ENCODE assay signal across 19 cellular contexts in genomic region chr19:50419022-50419579, GRCh38. TPM values are rescaled to one million over a fixed set of nuclear protein-coding genes. Genes with fewer than 3 reads are reported as not detected.
DNase-seq lines count a peak whose midpoint lies in the region; ATAC-seq, FAIRE-seq and TF ChIP-seq lines count a peak whose summit lies in the region.
"Had no signal": no experiment of that assay in that cellular context is flagged by ENCODE, and none has a peak within 500 bp of the region (broad histone marks: within the 10 kb centered on the region; RNA-seq: fewer than 3 reads in every experiment).

No MANE protein-coding gene starts in this region.

- H4K20me1 ChIP-seq in K562 (replicated peaks; ENCODE audit: control insufficient read depth, insufficient read depth, low read length): no peaks in the 10 kb centered on the region

- no peak for TF ChIP-seq RAD21 in K562 (CRISPR knock-in tag; conservative IDR thresholded peaks at IDR 0.05 in 1 of 2, IDR thresholded peaks at IDR 0.05 in 1 of 2)

- H3K4me3 ChIP-seq in K562: no peak overlapping the region

- in situ Hi-C loops in K562 (cut with MboI) (no loop called here), GM13976 (cut with MboI; ENCODE audit: low sequenced_read_pairs, unreplicated experiment) (no loop called here)

- POLR2A ChIA-PET in K562 (lab: Yijun Ruan, JAX): interaction anchor here (0.7 to 1.1 kb wide), 3 partner anchors 40 to 170 kb away, joined by 3 to 5 read pairs (median 3); no protein-coding TSS in a partner anchor

- intact Hi-C loops in K562 (cut with micrococcal nuclease): no loop called here

- no peak overlapping the region for H3K27ac ChIP-seq in K562 (ENCODE audit: extremely low read depth, low read depth, low read length)

- no peak overlapping the region for H2AFZ ChIP-seq in K562 (ENCODE audit: low read depth, low read length)

- H3K36me3 Mint-ChIP-seq in IgD-negative memory B cell: peaks cover 18% of the 10 kb centered on the region
- no peaks in the 10 kb centered on the region for H3K36me3 Mint-ChIP-seq in neural crest cell (ENCODE audit: low read depth)

- BruUV-seq in K562 (replicated peaks; lab: Mats Ljungman, UMichigan): no TSS peak

- TF ChIP-seq CTCF in K562 (IDR thresholded peaks at IDR 0.05 in 2 of 3, conservative IDR thresholded peaks at IDR 0.05 in 1 of 3; ENCODE audit: insufficient read depth in 2 of 3, low read depth in 1 of 3, low read length in 3 of 3): no peak
- TF ChIP-seq CTCF in neural crest cell (conservative IDR thresholded peaks at IDR 0.05): no peak
- TF ChIP-seq CTCF in GM13976 (IDR thresholded peaks at IDR 0.05; ENCODE audit: borderline replicate concordance, control extremely low read depth, extremely low read depth, insufficient read depth, missing control alignments): no peak

- H3K4me3 Mint-ChIP-seq in IgD-negative memory B cell: peak overlapping the region; percentile 99 to 100 (median 100)
- H3K4me3 Mint-ChIP-seq in neural crest cell: peak overlapping the region; percentile 32

- H3K79me2 ChIP-seq in K562 (ENCODE audit: control insufficient read depth, insufficient read depth, low read length): no peaks in the 10 kb centered on the region

- peak overlapping the region; percentile 96 to 100 (median 96) for H3K27ac Mint-ChIP-seq in IgD-negative memory B cell
- H3K27ac Mint-ChIP-seq in neural crest cell (ENCODE audit: unreplicated experiment): no peak overlapping the region

- no peak for ATAC-seq in K562
- ATAC-seq: naive thymus-derived CD4-positive, alpha-beta T cell; SK-N-SH treated with all-trans-retinoic acid at 6 μM for 48 hours had no signal

- H3K9me3 Mint-ChIP-seq in IgD-negative memory B cell: no peaks in the 10 kb centered on the region
- H3K9me3 Mint-ChIP-seq in neural crest cell: no peaks in the 10 kb centered on the region

- WGBS in K562 (ENCODE audit: insufficient coverage, low coverage, missing lambda C conversion rate): 47% methylated on average over 12 of the region's 14 CpGs

- no peak overlapping the region for H3K4me2 ChIP-seq in K562 (ENCODE audit: insufficient read depth, low read length)

- no peaks in the 10 kb centered on the region for H3K9me3 ChIP-seq in K562 (replicated peaks; ENCODE audit: control insufficient read depth, insufficient read depth, low read depth, low read length)
- H3K9me3 ChIP-seq: Caco-2, transverse colon had no signal

- FAIRE-seq in K562 (lab: Jason Lieb, UNC): peak; percentile 49
- FAIRE-seq: colon, small intestine had no signal

- H3K27me3 ChIP-seq in K562 (ENCODE audit: control insufficient read depth in 2 of 2, insufficient read depth in 2 of 2, low read length in 2 of 2): no peaks in the 10 kb centered on the region

- H3K27me3 Mint-ChIP-seq in IgD-negative memory B cell (no peaks in the 10 kb centered on the region), neural crest cell (ENCODE audit: low read depth) (peaks cover 34% of the 10 kb centered on the region)

- peaks cover 28% of the 10 kb centered on the region; the same call in 2 of the 3 replicates for H3K36me3 ChIP-seq in K562 (ENCODE audit: control insufficient read depth, insufficient read depth, low read length)
- H3K36me3 ChIP-seq: transverse colon had no signal

- CTCF ChIA-PET in K562 (lab: Yijun Ruan, JAX; ENCODE audit: low intra/inter-chr PET ratio): no interaction called here

- TF ChIP-seq POLR2A in K562 (conservative IDR thresholded peaks at IDR 0.05): no peak

- H3K9ac ChIP-seq in K562 (ENCODE audit: insufficient read depth in 1 of 2, low read depth in 2 of 2, low read length in 2 of 2): peak overlapping the region in 1 of 2 experiments; percentile 28; a peak in 2 of 4 replicates

- H3K4me1 ChIP-seq in K562 (replicated peaks in 1 of 2; ENCODE audit: control insufficient read depth in 2 of 2, insufficient read depth in 2 of 2, low read length in 2 of 2): peaks cover 13 to 58% of the 10 kb centered on the region in 2 experiments

- H3K9me1 ChIP-seq in K562 (ENCODE audit: control insufficient read depth, insufficient read depth, low read length): no peaks in the 10 kb centered on the region

- TF ChIP-seq EP300 in K562 (IDR thresholded peaks at IDR 0.05; ENCODE audit: low read length): no peak

- H3K4me1 Mint-ChIP-seq in IgD-negative memory B cell (peaks cover 24 to 30% (median 30%) of the 10 kb centered on the region in 3 donors), neural crest cell (peaks cover 20% of the 10 kb centered on the region)

- DNase-seq in DMS53 (lab: John Stamatoyannopoulos, UW): peak; percentile 15
- DNase-seq in DMS53 treated with DMSO at 0.1 percent for 48 hours (lab: John Stamatoyannopoulos, UW; ENCODE audit: unreplicated experiment): no peak
- no peak for DNase-seq in K562 (ENCODE audit: extremely low read depth in 1 of 4, low spot score in 3 of 4)
- DNase-seq in neural crest cell (ENCODE audit: low read depth, low spot score): no peak
- no peak for DNase-seq in NCI-H2107 treated with DMSO at 0.1 percent for 48 hours (lab: John Stamatoyannopoulos, UW; ENCODE audit: unreplicated experiment)
- DNase-seq in GM13976 (ENCODE audit: low spot score): no peak
- no peak for DNase-seq in MV-4-11 (lab: John Stamatoyannopoulos, UW)
- DNase-seq: activated CD4-positive, alpha-beta T cell treated with anti-CD3 and anti-CD28 coated beads, Interleukin-2, amount 50 U/mL, for 48 hours; Caco-2; naive thymus-derived CD4-positive, alpha-beta T cell; NCI-H1417; small intestine; transverse colon had no signal

RNA-seq across cellular contexts. Expression of gene SPIB, which starts 0.4 kb away (rescaled TPM):
- polyA plus RNA-seq in IgD-negative memory B cell (403 TPM), K562 (2011; rRNA removed) (0.46 and 0.60 TPM in 2 replicates), K562 (2014; fragmentation: Illumina TruSeq; extraction: Trizol) (0.24 and 0.76 TPM in 2 replicates), K562 (2014; fragmentation: Nextera tagmentation; extraction: Ambion mirVana) (under 1 TPM in 1 of 2 experiments, not detected in 1; 0.06 TPM), K562 (2014; rRNA removed) (0.53 and 0.92 TPM in 2 replicates)
- total RNA-seq in K562 (2011; cell fraction: chromatin; rRNA removed; ENCODE audit: low replicate concordance): 2.3 and 8.3 TPM in 2 replicates
- total RNA-seq in K562 (2011; cell fraction: nucleolus; rRNA removed): 4.6 and 5.2 TPM in 2 replicates
- 3.9 and 4.4 TPM in 2 replicates for total RNA-seq in K562 (2011; cell fraction: nucleoplasm; rRNA removed)
- total RNA-seq in K562 (2014; rRNA removed) (0.33 and 0.45 TPM in 2 replicates), K562 (2014; rRNA removed; fragmentation: Illumina TruSeq; extraction: Trizol) (0.22 and 0.25 TPM in 2 replicates), K562 (2015; rRNA removed; fragmentation: Illumina TruSeq; extraction: Trizol) (0.40 and 0.45 TPM in 2 replicates), K562 (2021) (1.0 and 1.3 TPM in 2 replicates), neural crest cell (not detected in 2 replicates)
- 0.41 and 0.94 TPM in 2 replicates for polyA plus RNA-seq in K562 (2011; cell fraction: cytosol; rRNA removed)
- polyA plus RNA-seq in K562 (2011; cell fraction: nucleus; rRNA removed): 2.5 and 7.6 TPM in 2 replicates
- polyA plus RNA-seq in K562 (2012): 0.53 and 1.1 TPM in 2 replicates
- polyA minus RNA-seq in K562 (2011; rRNA and poly(A)+ RNA removed): 0.06 and 0.07 TPM in 2 replicates
- not detected in 2 replicates for polyA minus RNA-seq in K562 (2011; cell fraction: cytosol; rRNA and poly(A)+ RNA removed)
- 0.33 and 0.94 TPM in 2 replicates for polyA minus RNA-seq in K562 (2011; cell fraction: nucleus; rRNA and poly(A)+ RNA removed)
- total RNA-seq: kidney epithelial cell had no signal

RNA-seq across cellular contexts. Expression of gene MYBPC2, which starts 13.6 kb away (rescaled TPM):
- 1.3 TPM for polyA plus RNA-seq in IgD-negative memory B cell
- total RNA-seq in K562 (2011; cell fraction: chromatin; rRNA removed; ENCODE audit: low replicate concordance): 0.30 and 0.67 TPM in 2 replicates
- not detected in 2 replicates for total RNA-seq in K562 (2011; cell fraction: nucleolus; rRNA removed)
- not detected in 2 replicates for total RNA-seq in K562 (2011; cell fraction: nucleoplasm; rRNA removed)
- not detected in 2 replicates for total RNA-seq in K562 (2014; rRNA removed)
- not detected in 2 replicates for total RNA-seq in K562 (2014; rRNA removed; fragmentation: Illumina TruSeq; extraction: Trizol)
- not detected in 2 replicates for total RNA-seq in K562 (2015; rRNA removed; fragmentation: Illumina TruSeq; extraction: Trizol)
- total RNA-seq in K562 (2021): 0.04 TPM in 1 of 2 replicates, not detected in the other
- 0.14 and 0.19 TPM in 2 replicates for polyA plus RNA-seq in K562 (2011; rRNA removed)
- 0.06 and 0.07 TPM in 2 replicates for polyA plus RNA-seq in K562 (2011; cell fraction: cytosol; rRNA removed)
- 0.31 and 0.60 TPM in 2 replicates for polyA plus RNA-seq in K562 (2011; cell fraction: nucleus; rRNA removed)
- 0.01 TPM in 1 of 2 replicates, not detected in the other for polyA plus RNA-seq in K562 (2012)
- polyA plus RNA-seq in K562 (2014; fragmentation: Illumina TruSeq; extraction: Trizol): not detected in 2 replicates
- not detected for polyA plus RNA-seq in K562 (2014; fragmentation: Nextera tagmentation; extraction: Ambion mirVana)
- 0.01 TPM in 1 of 2 replicates, not detected in the other for polyA plus RNA-seq in K562 (2014; rRNA removed)
- 0.06 TPM in 1 of 2 replicates, not detected in the other for polyA minus RNA-seq in K562 (2011; rRNA and poly(A)+ RNA removed)
- not detected in 2 replicates for polyA minus RNA-seq in K562 (2011; cell fraction: cytosol; rRNA and poly(A)+ RNA removed)
- 0.22 TPM in 1 of 2 replicates, not detected in the other for polyA minus RNA-seq in K562 (2011; cell fraction: nucleus; rRNA and poly(A)+ RNA removed)
- total RNA-seq in neural crest cell: not detected in 2 replicates
- total RNA-seq: A172, H4 had no signal
- polyA plus RNA-seq: naive thymus-derived CD4-positive, alpha-beta T cell had no signal

RNA-seq across cellular contexts. Expression of gene POLD1, which starts 35.0 kb away (rescaled TPM):
- 32.8 TPM for polyA plus RNA-seq in IgD-negative memory B cell
- 79.9 and 373 TPM in 2 replicates for total RNA-seq in K562 (2011; cell fraction: chromatin; rRNA removed; ENCODE audit: low replicate concordance)
- 460 and 477 TPM in 2 replicates for total RNA-seq in K562 (2011; cell fraction: nucleolus; rRNA removed)
- 147 and 179 TPM in 2 replicates for total RNA-seq in K562 (2011; cell fraction: nucleoplasm; rRNA removed)
- 258 and 338 TPM in 2 replicates for total RNA-seq in K562 (2014; rRNA removed)
- 15.3 and 28.3 TPM in 2 replicates for total RNA-seq in K562 (2014; rRNA removed; fragmentation: Illumina TruSeq; extraction: Trizol)
- 89.4 and 95.2 TPM in 2 replicates for total RNA-seq in K562 (2015; rRNA removed; fragmentation: Illumina TruSeq; extraction: Trizol)
- 296 and 312 TPM in 2 replicates for total RNA-seq in K562 (2021)
- polyA plus RNA-seq in K562 (2011; rRNA removed): 45.2 and 88.6 TPM in 2 replicates
- polyA plus RNA-seq in K562 (2011; cell fraction: cytosol; rRNA removed): 86.2 and 222 TPM in 2 replicates
- 460 and 607 TPM in 2 replicates for polyA plus RNA-seq in K562 (2011; cell fraction: nucleus; rRNA removed)
- polyA plus RNA-seq in K562 (2012): 164 and 224 TPM in 2 replicates
- 47.8 and 97.9 TPM in 2 replicates for polyA plus RNA-seq in K562 (2014; fragmentation: Illumina TruSeq; extraction: Trizol)
- polyA plus RNA-seq in K562 (2014; fragmentation: Nextera tagmentation; extraction: Ambion mirVana): 1 to 10 TPM; 1.3 to 6.4 TPM
- 161 and 163 TPM in 2 replicates for polyA plus RNA-seq in K562 (2014; rRNA removed)
- 33.3 and 52.7 TPM in 2 replicates for polyA minus RNA-seq in K562 (2011; rRNA and poly(A)+ RNA removed)
- 165 and 236 TPM in 2 replicates for polyA minus RNA-seq in K562 (2011; cell fraction: cytosol; rRNA and poly(A)+ RNA removed)
- 166 and 171 TPM in 2 replicates for polyA minus RNA-seq in K562 (2011; cell fraction: nucleus; rRNA and poly(A)+ RNA removed)
- 151 and 160 TPM in 2 replicates for total RNA-seq in neural crest cell

RNA-seq across cellular contexts. Expression of gene NR1H2, which starts 42.8 kb away (rescaled TPM):
- 130 TPM for polyA plus RNA-seq in IgD-negative memory B cell
- 31.6 and 83.2 TPM in 2 replicates for total RNA-seq in K562 (2011; cell fraction: chromatin; rRNA removed; ENCODE audit: low replicate concordance)
- total RNA-seq in K562 (2011; cell fraction: nucleolus; rRNA removed): 66.3 and 72.5 TPM in 2 replicates
- total RNA-seq in K562 (2011; cell fraction: nucleoplasm; rRNA removed): 41.0 and 45.6 TPM in 2 replicates
- total RNA-seq in K562 (2014; rRNA removed): 51.4 and 68.1 TPM in 2 replicates
- 10.6 and 12.3 TPM in 2 replicates for total RNA-seq in K562 (2014; rRNA removed; fragmentation: Illumina TruSeq; extraction: Trizol)
- 32.9 and 35.0 TPM in 2 replicates for total RNA-seq in K562 (2015; rRNA removed; fragmentation: Illumina TruSeq; extraction: Trizol)
- 56.7 and 58.2 TPM in 2 replicates for total RNA-seq in K562 (2021)
- 24.0 and 37.5 TPM in 2 replicates for polyA plus RNA-seq in K562 (2011; rRNA removed)
- polyA plus RNA-seq in K562 (2011; cell fraction: cytosol; rRNA removed): 42.2 and 70.3 TPM in 2 replicates
- polyA plus RNA-seq in K562 (2011; cell fraction: nucleus; rRNA removed): 71.7 and 110 TPM in 2 replicates
- 51.4 and 65.3 TPM in 2 replicates for polyA plus RNA-seq in K562 (2012)
- 23.8 and 51.0 TPM in 2 replicates for polyA plus RNA-seq in K562 (2014; fragmentation: Illumina TruSeq; extraction: Trizol)
- 1 to 10 TPM in 1 of 2 experiments, under 1 TPM in 1; 0.11 to 1.5 TPM for polyA plus RNA-seq in K562 (2014; fragmentation: Nextera tagmentation; extraction: Ambion mirVana)
- 61.9 and 73.8 TPM in 2 replicates for polyA plus RNA-seq in K562 (2014; rRNA removed)
- 12.7 and 17.8 TPM in 2 replicates for polyA minus RNA-seq in K562 (2011; rRNA and poly(A)+ RNA removed)
- 15.7 and 17.4 TPM in 2 replicates for polyA minus RNA-seq in K562 (2011; cell fraction: cytosol; rRNA and poly(A)+ RNA removed)
- polyA minus RNA-seq in K562 (2011; cell fraction: nucleus; rRNA and poly(A)+ RNA removed): 28.8 and 37.7 TPM in 2 replicates
- total RNA-seq in neural crest cell: 21.8 and 22.8 TPM in 2 replicates

RNA-seq across cellular contexts. Expression of gene NAPSA, which starts 53.7 kb away (rescaled TPM):
- polyA plus RNA-seq in IgD-negative memory B cell (4.2 TPM), K562 (2011; rRNA removed) (1.2 and 1.9 TPM in 2 replicates), K562 (2014; fragmentation: Illumina TruSeq; extraction: Trizol) (0.89 and 1.1 TPM in 2 replicates), K562 (2014; fragmentation: Nextera tagmentation; extraction: Ambion mirVana) (under 1 TPM; 0.25 to 0.49 TPM), K562 (2014; rRNA removed) (0.69 and 1.6 TPM in 2 replicates)
- total RNA-seq in K562 (2011; cell fraction: chromatin; rRNA removed; ENCODE audit: low replicate concordance): 3.9 and 8.3 TPM in 2 replicates
- total RNA-seq in K562 (2011; cell fraction: nucleolus; rRNA removed): 5.0 and 5.5 TPM in 2 replicates
- total RNA-seq in K562 (2011; cell fraction: nucleoplasm; rRNA removed): 3.6 and 5.6 TPM in 2 replicates
- total RNA-seq in K562 (2014; rRNA removed) (0.41 and 0.78 TPM in 2 replicates), K562 (2014; rRNA removed; fragmentation: Illumina TruSeq; extraction: Trizol) (0.45 and 0.65 TPM in 2 replicates), K562 (2015; rRNA removed; fragmentation: Illumina TruSeq; extraction: Trizol) (0.45 and 0.76 TPM in 2 replicates), K562 (2021) (1.9 and 2.3 TPM in 2 replicates), neural crest cell (0.96 and 1.0 TPM in 2 replicates)
- polyA plus RNA-seq in K562 (2011; cell fraction: cytosol; rRNA removed): 1.4 and 1.9 TPM in 2 replicates
- polyA plus RNA-seq in K562 (2011; cell fraction: nucleus; rRNA removed): 11.3 and 12.5 TPM in 2 replicates
- polyA plus RNA-seq in K562 (2012): 2.0 and 3.0 TPM in 2 replicates
- 0.42 and 0.57 TPM in 2 replicates for polyA minus RNA-seq in K562 (2011; rRNA and poly(A)+ RNA removed)
- polyA minus RNA-seq in K562 (2011; cell fraction: cytosol; rRNA and poly(A)+ RNA removed): 1.5 TPM in 1 of 2 replicates, not detected in the other
- 2.0 and 2.2 TPM in 2 replicates for polyA minus RNA-seq in K562 (2011; cell fraction: nucleus; rRNA and poly(A)+ RNA removed)
